ENCODE assay signal across 9 cellular contexts in genomic region chr22:29907753-29908515, GRCh38. TPM values are rescaled to one million over a fixed set of nuclear protein-coding genes. Genes with fewer than 3 reads are reported as not detected.
DNase-seq lines count a peak whose midpoint lies in the region; ATAC-seq and TF ChIP-seq lines count a peak whose summit lies in the region.
"Had no signal": no experiment of that assay in that cellular context is flagged by ENCODE, and none has a peak within 500 bp of the region (broad histone marks: within the 10 kb centered on the region; RNA-seq: fewer than 3 reads in every experiment).

No MANE protein-coding gene starts in this region.

- no peak for TF ChIP-seq CTCF in astrocyte of the cerebellum (IDR thresholded peaks at IDR 0.05; ENCODE audit: low read depth, low read length, missing control alignments)
- no peak for TF ChIP-seq CTCF in endothelial cell (IDR thresholded peaks at IDR 0.05; ENCODE audit: unreplicated experiment)

- ATAC-seq in stimulated activated naive CD8-positive, alpha-beta T cell treated with anti-CD3 and anti-CD28 coated beads, Interleukin-15, Interleukin-2, amounts not matched to agents 100 U/mL and 50 U/mL, for 24 hours: no peak
- ATAC-seq in stimulated activated naive CD8-positive, alpha-beta T cell treated with anti-CD3 and anti-CD28 coated beads, Interleukin-15, amount 100 ng/mL, for 72 hours: no peak

- H3K36me3 Mint-ChIP-seq in endothelial cell (ENCODE audit: low read depth, unreplicated experiment): no peaks in the 10 kb centered on the region
- H3K36me3 Mint-ChIP-seq: activated naive CD4-positive, alpha-beta T cell treated with anti-CD3 and anti-CD28 coated beads, Interleukin-2, amount 50 U/mL, for 72 hours had no signal

- no peak overlapping the region for H3K4me3 Mint-ChIP-seq in stimulated activated naive CD8-positive, alpha-beta T cell treated with anti-CD3 and anti-CD28 coated beads, Interleukin-15, amount 100 ng/mL, for 72 hours
- no peak overlapping the region for H3K4me3 Mint-ChIP-seq in endothelial cell (ENCODE audit: unreplicated experiment)

- peak; percentile 28 for DNase-seq in stimulated activated naive CD8-positive, alpha-beta T cell treated with anti-CD3 and anti-CD28 coated beads, Interleukin-15, Interleukin-2, amounts not matched to agents 100 U/mL and 50 U/mL, for 24 hours
- no peak for DNase-seq in stimulated activated naive CD8-positive, alpha-beta T cell treated with anti-CD3 and anti-CD28 coated beads, Interleukin-15, amount 100 ng/mL, for 72 hours
- DNase-seq in NCI-H2227 (lab: John Stamatoyannopoulos, UW; ENCODE audit: unreplicated experiment) (peak; percentile 76), astrocyte of the cerebellum (ENCODE audit: low read depth) (peak; percentile 99), iPS-NIHi7 (ENCODE audit: extremely low spot score) (peak; percentile 31), endothelial cell (ENCODE audit: low spot score) (no peak), NCI-H524 treated with DMSO at 0.1 percent for 48 hours (lab: John Stamatoyannopoulos, UW) (no peak)
- peak; percentile 6 for DNase-seq in stimulated activated CD4-positive, alpha-beta T cell treated with anti-CD3 and anti-CD28 coated beads, Interleukin-1b, Interleukin-23, amount 100 ng/mL, for 48 hours

- H3K4me1 Mint-ChIP-seq in stimulated activated naive CD8-positive, alpha-beta T cell treated with anti-CD3 and anti-CD28 coated beads, Interleukin-15, amount 100 ng/mL, for 72 hours: peaks cover 30% of the 10 kb centered on the region
- no peaks in the 10 kb centered on the region for H3K4me1 Mint-ChIP-seq in endothelial cell (ENCODE audit: unreplicated experiment)

- in situ Hi-C loops in astrocyte of the cerebellum (cut with HindIII; ENCODE audit: low sequenced_read_pairs): no loop called here

- no peak overlapping the region for H3K4me3 ChIP-seq in astrocyte of the cerebellum (ENCODE audit: low read depth, low read length)

- H3K27me3 Mint-ChIP-seq in stimulated activated naive CD8-positive, alpha-beta T cell treated with anti-CD3 and anti-CD28 coated beads, Interleukin-15, amount 100 ng/mL, for 72 hours: no peaks in the 10 kb centered on the region
- H3K27me3 Mint-ChIP-seq in endothelial cell (ENCODE audit: unreplicated experiment): no peaks in the 10 kb centered on the region

- no peaks in the 10 kb centered on the region for H3K9me3 Mint-ChIP-seq in stimulated activated naive CD8-positive, alpha-beta T cell treated with anti-CD3 and anti-CD28 coated beads, Interleukin-15, amount 100 ng/mL, for 72 hours
- no peaks in the 10 kb centered on the region for H3K9me3 Mint-ChIP-seq in endothelial cell (ENCODE audit: unreplicated experiment)
- H3K9me3 Mint-ChIP-seq: activated naive CD4-positive, alpha-beta T cell treated with anti-CD3 and anti-CD28 coated beads, Interleukin-2, amount 50 U/mL, for 72 hours had no signal

- peak overlapping the region in 1 of 2 donors; percentile 56 for H3K27ac Mint-ChIP-seq in stimulated activated naive CD8-positive, alpha-beta T cell treated with anti-CD3 and anti-CD28 coated beads, Interleukin-15, amount 100 ng/mL, for 72 hours
- H3K27ac Mint-ChIP-seq in endothelial cell (ENCODE audit: unreplicated experiment): no peak overlapping the region
- H3K27ac Mint-ChIP-seq: activated naive CD4-positive, alpha-beta T cell treated with anti-CD3 and anti-CD28 coated beads, Interleukin-2, amount 50 U/mL, for 72 hours had no signal

RNA-seq across cellular contexts. Expression of gene MTMR3, which starts 25.0 kb away (rescaled TPM):
- 39.1 TPM for total RNA-seq in endothelial cell (ENCODE audit: unreplicated experiment)

Comparison
In these comparisons a context has a peak if more than half of its experiments do, and no peak if none do; other contexts are left out.
1. DNase-seq: peak in stimulated activated naive CD8-positive, alpha-beta T cell treated with anti-CD3 and anti-CD28 coated beads, Interleukin-15, Interleukin-2, amounts not matched to agents 100 U/mL and 50 U/mL, for 24 hours (single experiment), NCI-H2227 (single experiment), astrocyte of the cerebellum (single experiment), iPS-NIHi7 (single experiment) and stimulated activated CD4-positive, alpha-beta T cell treated with anti-CD3 and anti-CD28 coated beads, Interleukin-1b, Interleukin-23, amount 100 ng/mL, for 48 hours (single experiment); none in stimulated activated naive CD8-positive, alpha-beta T cell treated with anti-CD3 and anti-CD28 coated beads, Interleukin-15, amount 100 ng/mL, for 72 hours (0 of 2), endothelial cell (single experiment) and NCI-H524 treated with DMSO at 0.1 percent for 48 hours (single experiment).